10 cellular contexts compared by ENCODE assay signal in the genomic region with DNA sequence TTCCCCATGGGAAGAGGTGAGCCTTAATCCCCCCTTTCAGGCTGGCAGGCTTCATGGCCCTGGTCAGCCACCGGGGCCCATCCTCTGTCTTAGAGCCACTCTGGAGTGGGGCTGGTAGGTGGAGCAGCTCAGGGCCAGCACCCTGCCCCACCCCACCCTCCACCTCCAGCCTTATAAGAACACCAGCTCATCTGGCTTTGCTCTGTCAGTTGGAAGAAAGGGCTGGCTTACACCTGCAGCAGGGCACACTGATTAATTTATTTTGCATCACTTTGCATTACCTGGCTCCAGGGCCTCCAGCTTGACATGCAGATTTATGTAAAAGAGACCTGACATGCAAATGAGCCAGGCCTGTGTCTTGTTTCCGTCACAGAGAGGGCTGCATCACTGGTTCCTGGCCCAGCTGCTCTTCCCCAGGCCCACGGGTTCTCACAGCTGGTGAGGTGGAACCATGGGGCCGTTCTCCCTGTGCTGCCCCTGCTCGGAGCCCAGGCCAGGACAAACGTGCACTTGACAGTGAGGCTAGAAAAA. TPM values are rescaled to one million over a fixed set of nuclear protein-coding genes. Genes with fewer than 3 reads are reported as not detected.
A peak's percentile ranks its signal among the peaks of the same experiment; 100 is the strongest.
DNase-seq lines count a peak whose midpoint lies in the region; ATAC-seq and TF ChIP-seq lines count a peak whose summit lies in the region.
"Had no signal": no experiment of that assay in that cellular context is flagged by ENCODE, and none has a peak within 500 bp of the region (broad histone marks: within the 10 kb centered on the region; RNA-seq: fewer than 3 reads in every experiment).

No MANE protein-coding gene starts in this region.

- H3K4me1 Mint-ChIP-seq in activated B cell treated with CpG ODN at 0.5 μM for 24 hours = peaks cover 17% of the 10 kb centered on the region
- peaks cover 26% of the 10 kb centered on the region for H3K4me1 Mint-ChIP-seq in stimulated activated memory B cell treated with anti-CD40 and anti-IgM and Interleukin-4, amounts not matched to agents 10 μg/mL and 1 μg/mL and 100 μg/mL, for 72 hours
- peaks cover 3 to 8% (median 5%) of the 10 kb centered on the region in 7 donors for H3K4me1 Mint-ChIP-seq in naive thymus-derived CD4-positive, alpha-beta T cell

- peak overlapping the region; percentile 94 for H3K27ac ChIP-seq in Karpas-422 (ENCODE audit: low read length)
- no peak overlapping the region for H3K27ac ChIP-seq in naive thymus-derived CD4-positive, alpha-beta T cell (ENCODE audit: low read depth, low read length)

- no peaks in the 10 kb centered on the region for H3K9me3 Mint-ChIP-seq in activated B cell treated with CpG ODN at 0.5 μM for 24 hours
- no peaks in the 10 kb centered on the region for H3K9me3 Mint-ChIP-seq in stimulated activated memory B cell treated with anti-CD40 and anti-IgM and Interleukin-4, amounts not matched to agents 10 μg/mL and 1 μg/mL and 100 μg/mL, for 72 hours
- peaks cover 0 to 1% (median 0%) of the 10 kb centered on the region in 11 donors for H3K9me3 Mint-ChIP-seq in naive thymus-derived CD4-positive, alpha-beta T cell

- no peak overlapping the region for H2AFZ ChIP-seq in Karpas-422 (ENCODE audit: low read length)

- no peak for TF ChIP-seq CTCF in activated B cell treated with CpG ODN at 0.5 μM for 24 hours (IDR thresholded peaks at IDR 0.05)
- no peak for TF ChIP-seq CTCF in GM10248 (IDR thresholded peaks at IDR 0.05; ENCODE audit: control extremely low read depth, extremely low read depth, low read depth, missing control alignments)

- no peak overlapping the region for H3K4me3 Mint-ChIP-seq in activated B cell treated with CpG ODN at 0.5 μM for 24 hours
- H3K4me3 Mint-ChIP-seq in stimulated activated memory B cell treated with anti-CD40 and anti-IgM and Interleukin-4, amounts not matched to agents 10 μg/mL and 1 μg/mL and 100 μg/mL, for 72 hours = no peak overlapping the region
- H3K4me3 Mint-ChIP-seq in naive thymus-derived CD4-positive, alpha-beta T cell = peak overlapping the region in 1 of 10 donors; percentile 21

- CTCF ChIA-PET in activated B cell treated with CpG ODN at 0.5 μM for 24 hours (lab: Charles Lee) = interaction anchor here (1.0 to 1.1 kb wide), 2 partner anchors 195 to 218 kb away, joined by 3 read pairs; no protein-coding TSS in a partner anchor
- CTCF ChIA-PET in GM10248 (lab: Yijun Ruan, JAX) = interaction anchor here (1.6 to 3.2 kb wide), 4 partner anchors 13 to 243 kb away, joined by 3 to 12 read pairs (median 5); no protein-coding TSS in a partner anchor
- CTCF ChIA-PET in naive thymus-derived CD4-positive, alpha-beta T cell (lab: Charles Lee) = interaction anchor here (1.7 kb wide), 1 partner anchor 195 kb away, joined by 4 read pairs; the partner anchor contains the start of gene EPHB3

- ATAC-seq in activated B cell treated with CpG ODN at 0.5 μM for 24 hours (ENCODE audit: low read depth) (peak; percentile 57), left colon (peak; percentile 77), HG03378 (IDR thresholded peaks at IDR 0.05; ENCODE audit: unreplicated experiment) (no peak)
- ATAC-seq in stimulated activated memory B cell treated with anti-CD40 and anti-IgM and Interleukin-4, amounts not matched to agents 10 μg/mL and 1 μg/mL and 100 μg/mL, for 72 hours = peak; percentile 79
- no peak for ATAC-seq in naive thymus-derived CD4-positive, alpha-beta T cell

- H3K4me3 ChIP-seq in Karpas-422 (ENCODE audit: low read length) = peak overlapping the region; percentile 58
- no peak overlapping the region for H3K4me3 ChIP-seq in naive thymus-derived CD4-positive, alpha-beta T cell (ENCODE audit: low read length)
- H3K4me3 ChIP-seq: adrenal gland had no signal

- no peaks in the 10 kb centered on the region for H3K9me3 ChIP-seq in Karpas-422 (ENCODE audit: low read length)
- no peaks in the 10 kb centered on the region for H3K9me3 ChIP-seq in naive thymus-derived CD4-positive, alpha-beta T cell (ENCODE audit: control insufficient read depth in 2 of 3, low read length in 3 of 3)
- H3K9me3 ChIP-seq: adrenal gland had no signal

- H3K27me3 Mint-ChIP-seq in activated B cell treated with CpG ODN at 0.5 μM for 24 hours = peaks cover under 1% of the 10 kb centered on the region
- H3K27me3 Mint-ChIP-seq in stimulated activated memory B cell treated with anti-CD40 and anti-IgM and Interleukin-4, amounts not matched to agents 10 μg/mL and 1 μg/mL and 100 μg/mL, for 72 hours = no peaks in the 10 kb centered on the region
- peaks cover 0 to 9% (median 0%) of the 10 kb centered on the region in 5 donors for H3K27me3 Mint-ChIP-seq in naive thymus-derived CD4-positive, alpha-beta T cell

- peak overlapping the region; percentile 63 for H3K27ac Mint-ChIP-seq in activated B cell treated with CpG ODN at 0.5 μM for 24 hours
- peak overlapping the region; percentile 69 for H3K27ac Mint-ChIP-seq in stimulated activated memory B cell treated with anti-CD40 and anti-IgM and Interleukin-4, amounts not matched to agents 10 μg/mL and 1 μg/mL and 100 μg/mL, for 72 hours
- H3K27ac Mint-ChIP-seq in naive thymus-derived CD4-positive, alpha-beta T cell = peak overlapping the region in 1 of 9 donors; percentile 84

- H3K36me3 ChIP-seq in Karpas-422 (ENCODE audit: insufficient read depth, low read length) = no peaks in the 10 kb centered on the region
- H3K36me3 ChIP-seq in naive thymus-derived CD4-positive, alpha-beta T cell (ENCODE audit: control insufficient read depth in 2 of 3, insufficient read depth in 3 of 3, low read length in 3 of 3) = no peaks in the 10 kb centered on the region
- H3K36me3 ChIP-seq: adrenal gland had no signal

- H3K36me3 Mint-ChIP-seq in activated B cell treated with CpG ODN at 0.5 μM for 24 hours (ENCODE audit: low read depth) = no peaks in the 10 kb centered on the region
- H3K36me3 Mint-ChIP-seq in stimulated activated memory B cell treated with anti-CD40 and anti-IgM and Interleukin-4, amounts not matched to agents 10 μg/mL and 1 μg/mL and 100 μg/mL, for 72 hours = no peaks in the 10 kb centered on the region
- no peaks in the 10 kb centered on the region for H3K36me3 Mint-ChIP-seq in naive thymus-derived CD4-positive, alpha-beta T cell

- H3K4me1 ChIP-seq in Karpas-422 (ENCODE audit: low read length) = peaks cover 45% of the 10 kb centered on the region
- no peaks in the 10 kb centered on the region for H3K4me1 ChIP-seq in naive thymus-derived CD4-positive, alpha-beta T cell (ENCODE audit: control insufficient read depth in 2 of 2, insufficient read depth in 2 of 2, low read length in 2 of 2)

- intact Hi-C loops in activated B cell treated with CpG ODN at 0.5 μM for 24 hours (cut with micrococcal nuclease) = loop anchor here (1.0 kb wide), 1 partner anchor 9 kb away; no protein-coding TSS in a partner anchor
- intact Hi-C loops in left colon (cut with DNase I, micrococcal nuclease) = no loop called here
- intact Hi-C loops in naive thymus-derived CD4-positive, alpha-beta T cell (cut with micrococcal nuclease) = no loop called here

- POLR2A ChIA-PET in activated B cell treated with CpG ODN at 0.5 μM for 24 hours (lab: Charles Lee) (no interaction called here), GM10248 (lab: Yijun Ruan, JAX) (no interaction called here)
- POLR2A ChIA-PET in naive thymus-derived CD4-positive, alpha-beta T cell (lab: Charles Lee) = no interaction called here

- DNase-seq in Karpas-422 (peak; percentile 99), activated B cell treated with CpG ODN at 0.5 μM for 24 hours (no peak), left colon (no peak), GM10248 (ENCODE audit: extremely low spot score) (no peak)
- DNase-seq in naive thymus-derived CD4-positive, alpha-beta T cell = no peak
- DNase-seq in activated CD4-positive, CD25-positive, alpha-beta regulatory T cell treated with anti-CD3 and anti-CD28 coated beads, Interleukin-2, amount 50 U/mL, for 72 hours = no peak
- DNase-seq: SW 1271 had no signal

- H3K79me2 ChIP-seq in Karpas-422 (ENCODE audit: low read length) = no peaks in the 10 kb centered on the region

- peak overlapping the region; percentile 78 for H3K4me2 ChIP-seq in Karpas-422 (ENCODE audit: low read depth, low read length, poor library complexity, severe bottlenecking)

- H4K20me1 ChIP-seq in Karpas-422 (ENCODE audit: insufficient read depth, low read depth, low read length) = no peaks in the 10 kb centered on the region

- H3K9me2 ChIP-seq in Karpas-422 (replicated peaks; ENCODE audit: insufficient read depth, low read length) = no peaks in the 10 kb centered on the region

- peak overlapping the region; percentile 76 for H3K9ac ChIP-seq in Karpas-422 (ENCODE audit: low read length)

- no peaks in the 10 kb centered on the region; the same call in 1 of the 2 replicates for H3K27me3 ChIP-seq in Karpas-422 (ENCODE audit: low read length)
- H3K27me3 ChIP-seq in naive thymus-derived CD4-positive, alpha-beta T cell (ENCODE audit: control insufficient read depth in 2 of 2, insufficient read depth in 2 of 2, low read length in 2 of 2) = no peaks in the 10 kb centered on the region
- H3K27me3 ChIP-seq: adrenal gland had no signal

RNA-seq across cellular contexts. Expression of gene MAGEF1, which starts 44.4 kb away (rescaled TPM):
- 50.8 and 123 TPM in 2 replicates for total RNA-seq in Karpas-422 (2014; rRNA removed; shearing (Covaris generic); ENCODE audit: low replicate concordance)
- total RNA-seq in activated B cell treated with CpG ODN at 0.5 μM for 24 hours (18.5 and 18.7 TPM in 2 replicates), left colon (10 to 100 TPM; 21.0 to 25.4 TPM)
- total RNA-seq in naive thymus-derived CD4-positive, alpha-beta T cell = 10 to 100 TPM in 4 of 5 experiments, 1 to 10 TPM in 1; 9.0 to 17.4 (median 13.3) TPM
- 10 to 100 TPM; 24.8 to 40.0 TPM for polyA plus RNA-seq in naive thymus-derived CD4-positive, alpha-beta T cell

RNA-seq across cellular contexts. Expression of gene VPS8, which starts 55.8 kb away (rescaled TPM):
- 77.5 and 168 TPM in 2 replicates for total RNA-seq in Karpas-422 (2014; rRNA removed; shearing (Covaris generic); ENCODE audit: low replicate concordance)
- 57.4 and 68.8 TPM in 2 replicates for total RNA-seq in activated B cell treated with CpG ODN at 0.5 μM for 24 hours
- total RNA-seq in left colon = 10 to 100 TPM; 65.1 to 69.0 TPM
- 100 to 1,000 TPM in 3 of 5 experiments, 10 to 100 TPM in 2; 77.9 to 119 (median 106) TPM for total RNA-seq in naive thymus-derived CD4-positive, alpha-beta T cell
- 10 to 100 TPM; 31.8 to 44.3 TPM for polyA plus RNA-seq in naive thymus-derived CD4-positive, alpha-beta T cell

Comparison
In these comparisons a context has a peak if more than half of its experiments do, and no peak if none do; other contexts are left out.
1. ATAC-seq: peak in activated B cell treated with CpG ODN at 0.5 μM for 24 hours (single experiment), left colon (single experiment) and stimulated activated memory B cell treated with anti-CD40 and anti-IgM and Interleukin-4, amounts not matched to agents 10 μg/mL and 1 μg/mL and 100 μg/mL, for 72 hours (single experiment); none in naive thymus-derived CD4-positive, alpha-beta T cell (single experiment) and HG03378 (single experiment).